ENCODE assay signal across 8 cellular contexts in genomic region chr12:43805857-43806736, GRCh38. TPM values are rescaled to one million over a fixed set of nuclear protein-coding genes. Genes with fewer than 3 reads are reported as not detected.
A peak's percentile ranks its signal among the peaks of the same experiment; 100 is the strongest.
DNase-seq lines count a peak whose midpoint lies in the region; ATAC-seq and TF ChIP-seq lines count a peak whose summit lies in the region.

Gene TWF1 (minus strand): TSS chr12:43806317. CDS start chr12:43806245, 72 bp downstream.

- no peaks in the 10 kb centered on the region for H4K20me1 ChIP-seq in KMS-11 (ENCODE audit: insufficient read depth)

- peak within 1 kb of the TSS; percentile 98 for H3K4me3 Mint-ChIP-seq in neural crest cell

- H3K9ac ChIP-seq in KMS-11 (peak within 1 kb of the TSS; percentile 96), stomach smooth muscle (ENCODE audit: low read length in 2 of 2) (peak within 1 kb of the TSS; percentile 76 to 90)

- peaks cover 4% of the 10 kb centered on the region for H3K36me3 Mint-ChIP-seq in neural crest cell (ENCODE audit: low read depth)

- H3K79me2 ChIP-seq in KMS-11 (ENCODE audit: insufficient read depth, low read depth) = peaks cover 31% of the 10 kb centered on the region

- H2AFZ ChIP-seq in KMS-11 (ENCODE audit: low read depth) = peak within 1 kb of the TSS; percentile 72

- ATAC-seq in GM21786 (IDR thresholded peaks at IDR 0.05; ENCODE audit: unreplicated experiment) = peak; percentile 93

- peaks cover under 1% of the 10 kb centered on the region; the same call in 1 of the 2 replicates for H3K36me3 ChIP-seq in KMS-11 (ENCODE audit: insufficient read depth)
- H3K36me3 ChIP-seq in stomach smooth muscle (ENCODE audit: control insufficient read depth in 2 of 2, insufficient read depth in 2 of 2, low read length in 2 of 2) = peaks cover 0 to 5% of the 10 kb centered on the region in 2 donors

- H3K9me3 Mint-ChIP-seq in neural crest cell = no peaks in the 10 kb centered on the region

- H3K27me3 Mint-ChIP-seq in neural crest cell (ENCODE audit: low read depth) = peaks cover 2% of the 10 kb centered on the region

- H3K27me3 ChIP-seq in KMS-11 (ENCODE audit: insufficient read depth, low read depth) (no peaks in the 10 kb centered on the region), stomach smooth muscle (ENCODE audit: control insufficient read depth in 1 of 2, insufficient read depth in 2 of 2, low read length in 2 of 2) (no peaks in the 10 kb centered on the region)

- peaks cover 36% of the 10 kb centered on the region for H3K4me1 ChIP-seq in KMS-11 (ENCODE audit: low read depth, poor library complexity, severe bottlenecking)
- no peaks in the 10 kb centered on the region for H3K4me1 ChIP-seq in stomach smooth muscle (ENCODE audit: control insufficient read depth, insufficient read depth, low read length)

- TF ChIP-seq CTCF in KMS-11 (conservative IDR thresholded peaks at IDR 0.05; ENCODE audit: low read depth, low read length) (peak; percentile 20; the same call in 1 of the 2 replicates), neural crest cell (conservative IDR thresholded peaks at IDR 0.05) (peak; percentile 51)

- peak within 1 kb of the TSS; percentile 92 for H3K4me2 ChIP-seq in KMS-11

- peaks cover 29% of the 10 kb centered on the region for H3K4me1 Mint-ChIP-seq in neural crest cell

- H3K27ac ChIP-seq in KMS-11 (peak within 1 kb of the TSS; percentile 91), stomach smooth muscle (ENCODE audit: low read length) (peak within 1 kb of the TSS; percentile 90)

- H3K27ac Mint-ChIP-seq in neural crest cell (ENCODE audit: unreplicated experiment) = peak within 1 kb of the TSS; percentile 100

- peak; percentile 73 for TF ChIP-seq POLR2A in Raji (IDR thresholded peaks at IDR 0.05; ENCODE audit: insufficient read depth, low read depth, low read length)

- no peak within 1 kb of the TSS for H3K4me3 ChIP-seq in KMS-11 (IDR thresholded peaks at IDR 0.05; ENCODE audit: insufficient read depth, low read depth, low read length)
- peak within 1 kb of the TSS; percentile 86 to 88 for H3K4me3 ChIP-seq in stomach smooth muscle (ENCODE audit: low read length in 2 of 2)

- no peaks in the 10 kb centered on the region for H3K9me3 ChIP-seq in stomach smooth muscle (ENCODE audit: control insufficient read depth in 2 of 2, low read length in 2 of 2)

- peak; percentile 83 for DNase-seq in EL
- peak; percentile 95 for DNase-seq in activated effector memory CD4-positive, alpha-beta T cell treated with anti-CD3 and anti-CD28 coated beads, Interleukin-2, amount 50 U/mL, for 16 hours
- peak; percentile 29 for DNase-seq in fibroblast of the conjunctiva (ENCODE audit: low read depth)
- DNase-seq in neural crest cell (ENCODE audit: low read depth, low spot score) = peak; percentile 80

RNA-seq across cellular contexts. Expression of gene TWF1, which starts in this region (rescaled TPM):
- 42.9 and 43.4 TPM in 2 replicates for total RNA-seq in neural crest cell

Comparison
In these comparisons a context has a peak if more than half of its experiments do, and no peak if none do; other contexts are left out.
1. DNase-seq: peak in every context shown above with its lines; median percentile 95 in activated effector memory CD4-positive, alpha-beta T cell treated with anti-CD3 and anti-CD28 coated beads, Interleukin-2, amount 50 U/mL, for 16 hours; 83 in EL; 80 in neural crest cell; 29 in fibroblast of the conjunctiva.